Comparison of ENCODE assay signal across 1 cellular context in the genomic region with DNA sequence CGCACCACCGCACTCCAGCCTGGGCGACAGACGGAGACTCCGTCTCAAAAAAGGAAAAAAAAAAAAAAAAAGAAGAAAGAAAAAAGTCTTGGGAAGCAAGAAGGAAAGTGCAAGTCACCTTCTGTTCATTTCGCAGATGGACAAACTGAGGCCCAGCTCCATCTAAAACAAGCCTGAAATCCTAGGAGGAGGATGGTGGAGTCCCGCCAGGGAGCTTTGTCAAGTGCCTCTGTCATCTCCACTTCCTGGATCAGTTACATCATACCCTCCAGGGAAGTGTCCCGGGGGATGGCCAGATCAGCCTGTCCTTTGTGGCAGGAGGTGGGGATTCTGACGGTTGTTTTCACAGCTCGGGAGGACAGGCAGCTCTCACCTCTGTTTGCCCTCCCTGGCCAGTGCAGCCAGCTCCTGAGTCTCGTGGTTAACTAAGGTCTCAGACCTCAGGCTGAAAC.
TF ChIP-seq lines count a peak whose summit lies in the region.

No MANE protein-coding gene starts in this region.

TF ChIP-seq in K562, 482 proteins besides CTCF, POLR2A, EP300 and RAD21 (continued from another document):
- TF ChIP-seq SAP30 (IDR thresholded peaks at IDR 0.05; ENCODE audit: borderline replicate concordance, insufficient read depth, low read depth, low read length, poor library complexity, severe bottlenecking) (no peak), C11orf30 (IDR thresholded peaks at IDR 0.05; ENCODE audit: low read depth) (0 out of 2 replicates have a peak, but pooled peaks have one; percentile 23), ADNP (tag; IDR thresholded peaks at IDR 0.05) (peak; percentile 90), CHD1 (IDR thresholded peaks at IDR 0.05; ENCODE audit: low read length) (no peak), NFE2 (IDR thresholded peaks at IDR 0.05; ENCODE audit: low read depth) (peak; percentile 47), ESRRA (IDR thresholded peaks at IDR 0.05; ENCODE audit: borderline replicate concordance, low read depth) (peak; percentile 61; the same call in 1 of the 2 replicates), TRIM28 (IDR thresholded peaks at IDR 0.05) (no peak), CXXC5 (CRISPR knock-in tag; IDR thresholded peaks at IDR 0.05) (no peak), ZNF239 (CRISPR knock-in tag; IDR thresholded peaks at IDR 0.05) (no peak), ZNF316 (IDR thresholded peaks at IDR 0.05) (peak; percentile 55), ZNF384 (IDR thresholded peaks at IDR 0.05; ENCODE audit: low read depth, low read length) (no peak), ZNF584 (CRISPR knock-in tag; IDR thresholded peaks at IDR 0.05; ENCODE audit: low read depth) (no peak), KDM1A (IDR thresholded peaks at IDR 0.05) (peak; percentile 74 to 83), MLLT1 (IDR thresholded peaks at IDR 0.05) (peak in 1 of 2 experiments; percentile 82; a peak in 2 of 4 replicates), HDAC2 (IDR thresholded peaks at IDR 0.05) (peak; percentile 85), CBX1 (IDR thresholded peaks at IDR 0.05; ENCODE audit: low read depth) (peak; percentile 51; the same call in 1 of the 2 replicates), CEBPB (tag; IDR thresholded peaks at IDR 0.05) (0 out of 2 replicates have a peak, but pooled peaks have one; percentile 8), MYNN (IDR thresholded peaks at IDR 0.05) (no peak), MYNN (CRISPR knock-in tag; IDR thresholded peaks at IDR 0.05) (no peak), CHD4 (IDR thresholded peaks at IDR 0.05; ENCODE audit: insufficient read depth, insufficient replicate concordance, low read depth, low read length, poor library complexity, severe bottlenecking) (no peak), DMBX1 (CRISPR knock-in tag; IDR thresholded peaks at IDR 0.05; ENCODE audit: borderline replicate concordance) (no peak), ILF3 (IDR thresholded peaks at IDR 0.05; ENCODE audit: borderline replicate concordance) (no peak), SRSF1 (IDR thresholded peaks at IDR 0.05; ENCODE audit: low read depth, low read length) (no peak), SMARCA5 (IDR thresholded peaks at IDR 0.05) (peak; percentile 81; the same call in 1 of the 2 replicates), CTBP1 (IDR thresholded peaks at IDR 0.05; ENCODE audit: borderline replicate concordance) (peak; percentile 51; the same call in 1 of the 2 replicates), SIN3B (IDR thresholded peaks at IDR 0.05; ENCODE audit: low read depth) (no peak), TSC22D4 (tag; IDR thresholded peaks at IDR 0.05) (no peak), BCOR (IDR thresholded peaks at IDR 0.05) (peak; percentile 95), RBM25 (IDR thresholded peaks at IDR 0.05; ENCODE audit: low read depth, low read length, severe bottlenecking) (peak; percentile 87), E2F5 (CRISPR knock-in tag; IDR thresholded peaks at IDR 0.05) (no peak), NEUROD1 (IDR thresholded peaks at IDR 0.05; ENCODE audit: borderline replicate concordance, low read depth, low read length, partially characterized antibody) (no peak)
- TF ChIP-seq, protein P1, sequence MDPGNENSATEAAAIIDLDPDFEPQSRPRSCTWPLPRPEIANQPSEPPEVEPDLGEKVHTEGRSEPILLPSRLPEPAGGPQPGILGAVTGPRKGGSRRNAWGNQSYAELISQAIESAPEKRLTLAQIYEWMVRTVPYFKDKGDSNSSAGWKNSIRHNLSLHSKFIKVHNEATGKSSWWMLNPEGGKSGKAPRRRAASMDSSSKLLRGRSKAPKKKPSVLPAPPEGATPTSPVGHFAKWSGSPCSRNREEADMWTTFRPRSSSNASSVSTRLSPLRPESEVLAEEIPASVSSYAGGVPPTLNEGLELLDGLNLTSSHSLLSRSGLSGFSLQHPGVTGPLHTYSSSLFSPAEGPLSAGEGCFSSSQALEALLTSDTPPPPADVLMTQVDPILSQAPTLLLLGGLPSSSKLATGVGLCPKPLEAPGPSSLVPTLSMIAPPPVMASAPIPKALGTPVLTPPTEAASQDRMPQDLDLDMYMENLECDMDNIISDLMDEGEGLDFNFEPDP (CRISPR knock-in tag; IDR thresholded peaks at IDR 0.05) = no peak
- TF ChIP-seq, protein P2, sequence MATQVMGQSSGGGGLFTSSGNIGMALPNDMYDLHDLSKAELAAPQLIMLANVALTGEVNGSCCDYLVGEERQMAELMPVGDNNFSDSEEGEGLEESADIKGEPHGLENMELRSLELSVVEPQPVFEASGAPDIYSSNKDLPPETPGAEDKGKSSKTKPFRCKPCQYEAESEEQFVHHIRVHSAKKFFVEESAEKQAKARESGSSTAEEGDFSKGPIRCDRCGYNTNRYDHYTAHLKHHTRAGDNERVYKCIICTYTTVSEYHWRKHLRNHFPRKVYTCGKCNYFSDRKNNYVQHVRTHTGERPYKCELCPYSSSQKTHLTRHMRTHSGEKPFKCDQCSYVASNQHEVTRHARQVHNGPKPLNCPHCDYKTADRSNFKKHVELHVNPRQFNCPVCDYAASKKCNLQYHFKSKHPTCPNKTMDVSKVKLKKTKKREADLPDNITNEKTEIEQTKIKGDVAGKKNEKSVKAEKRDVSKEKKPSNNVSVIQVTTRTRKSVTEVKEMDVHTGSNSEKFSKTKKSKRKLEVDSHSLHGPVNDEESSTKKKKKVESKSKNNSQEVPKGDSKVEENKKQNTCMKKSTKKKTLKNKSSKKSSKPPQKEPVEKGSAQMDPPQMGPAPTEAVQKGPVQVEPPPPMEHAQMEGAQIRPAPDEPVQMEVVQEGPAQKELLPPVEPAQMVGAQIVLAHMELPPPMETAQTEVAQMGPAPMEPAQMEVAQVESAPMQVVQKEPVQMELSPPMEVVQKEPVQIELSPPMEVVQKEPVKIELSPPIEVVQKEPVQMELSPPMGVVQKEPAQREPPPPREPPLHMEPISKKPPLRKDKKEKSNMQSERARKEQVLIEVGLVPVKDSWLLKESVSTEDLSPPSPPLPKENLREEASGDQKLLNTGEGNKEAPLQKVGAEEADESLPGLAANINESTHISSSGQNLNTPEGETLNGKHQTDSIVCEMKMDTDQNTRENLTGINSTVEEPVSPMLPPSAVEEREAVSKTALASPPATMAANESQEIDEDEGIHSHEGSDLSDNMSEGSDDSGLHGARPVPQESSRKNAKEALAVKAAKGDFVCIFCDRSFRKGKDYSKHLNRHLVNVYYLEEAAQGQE (CRISPR knock-in tag; IDR thresholded peaks at IDR 0.05; ENCODE audit: low read depth) = no peak
- TF ChIP-seq, protein P3, sequence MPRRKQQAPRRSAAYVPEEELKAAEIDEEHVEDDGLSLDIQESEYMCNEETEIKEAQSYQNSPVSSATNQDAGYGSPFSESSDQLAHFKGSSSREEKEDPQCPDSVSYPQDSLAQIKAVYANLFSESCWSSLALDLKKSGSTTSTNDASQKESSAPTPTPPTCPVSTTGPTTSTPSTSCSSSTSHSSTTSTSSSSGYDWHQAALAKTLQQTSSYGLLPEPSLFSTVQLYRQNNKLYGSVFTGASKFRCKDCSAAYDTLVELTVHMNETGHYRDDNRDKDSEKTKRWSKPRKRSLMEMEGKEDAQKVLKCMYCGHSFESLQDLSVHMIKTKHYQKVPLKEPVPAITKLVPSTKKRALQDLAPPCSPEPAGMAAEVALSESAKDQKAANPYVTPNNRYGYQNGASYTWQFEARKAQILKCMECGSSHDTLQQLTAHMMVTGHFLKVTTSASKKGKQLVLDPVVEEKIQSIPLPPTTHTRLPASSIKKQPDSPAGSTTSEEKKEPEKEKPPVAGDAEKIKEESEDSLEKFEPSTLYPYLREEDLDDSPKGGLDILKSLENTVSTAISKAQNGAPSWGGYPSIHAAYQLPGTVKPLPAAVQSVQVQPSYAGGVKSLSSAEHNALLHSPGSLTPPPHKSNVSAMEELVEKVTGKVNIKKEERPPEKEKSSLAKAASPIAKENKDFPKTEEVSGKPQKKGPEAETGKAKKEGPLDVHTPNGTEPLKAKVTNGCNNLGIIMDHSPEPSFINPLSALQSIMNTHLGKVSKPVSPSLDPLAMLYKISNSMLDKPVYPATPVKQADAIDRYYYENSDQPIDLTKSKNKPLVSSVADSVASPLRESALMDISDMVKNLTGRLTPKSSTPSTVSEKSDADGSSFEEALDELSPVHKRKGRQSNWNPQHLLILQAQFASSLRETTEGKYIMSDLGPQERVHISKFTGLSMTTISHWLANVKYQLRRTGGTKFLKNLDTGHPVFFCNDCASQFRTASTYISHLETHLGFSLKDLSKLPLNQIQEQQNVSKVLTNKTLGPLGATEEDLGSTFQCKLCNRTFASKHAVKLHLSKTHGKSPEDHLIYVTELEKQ (CRISPR knock-in tag; IDR thresholded peaks at IDR 0.05) = no peak
